In genomic region chr13:98097749-98098148, GRCh38 we compare ENCODE assay signal across 21 cellular contexts.
"Had no signal": no experiment of that assay in that cellular context is flagged by ENCODE, and none has a peak within 500 bp of the region (broad histone marks: within the 10 kb centered on the region; RNA-seq: fewer than 3 reads in every experiment).

No MANE protein-coding gene starts in this region.

- H3K36me3 ChIP-seq: esophagus muscularis mucosa, gastrocnemius medialis, lower lobe of right lung, right lobe of liver, stomach, suprapubic skin, tibial nerve had no signal

- H3K4me1 ChIP-seq: esophagus muscularis mucosa, gastrocnemius medialis, lower lobe of right lung, right lobe of liver, stomach, suprapubic skin, tibial nerve had no signal

- H3K4me3 ChIP-seq: coronary artery, esophagus muscularis mucosa, gastrocnemius medialis, lower lobe of right lung, right lobe of liver, skin epidermis, stomach, suprapubic skin, tibial nerve had no signal

- H3K4me1 Mint-ChIP-seq: activated B cell treated with CpG ODN at 0.5 μM for 24 hours; activated CD4-positive, alpha-beta T cell treated with anti-CD3 and anti-CD28 coated beads for 36 hours; activated naive CD8-positive, alpha-beta T cell treated with anti-CD3 and anti-CD28 coated beads, Interleukin-2, amount 10 ng/mL, durations not matched to agents 7 days and 5 days; natural killer cell; stimulated activated memory B cell treated with anti-CD40 and anti-IgM and Interleukin-4, amounts not matched to agents 10 μg/mL and 1 μg/mL and 100 μg/mL, for 72 hours had no signal

- H3K9me3 ChIP-seq: esophagus muscularis mucosa, gastrocnemius medialis, lower lobe of right lung, right lobe of liver, stomach, suprapubic skin, tibial nerve had no signal

- H3K27me3 ChIP-seq: esophagus muscularis mucosa, gastrocnemius medialis, right lobe of liver, stomach, suprapubic skin, tibial nerve had no signal

- DNase-seq: activated B cell treated with CpG ODN at 0.5 μM for 24 hours; activated CD4-positive, alpha-beta T cell treated with anti-CD3 and anti-CD28 coated beads for 36 hours; activated CD4-positive, alpha-beta T cell treated with anti-CD3 and anti-CD28 coated beads, Interleukin-2, amount 50 U/mL, for 4 hours; activated CD8-positive, alpha-beta memory T cell treated with anti-CD3 and anti-CD28 coated beads, Interleukin-2, amount 50 U/mL, for 48 hours; activated naive CD4-positive, alpha-beta T cell treated with Interleukin-2 at 50 U/mL for 16 hours; activated naive CD8-positive, alpha-beta T cell treated with anti-CD3 and anti-CD28 coated beads, Interleukin-2, amount 10 ng/mL, durations not matched to agents 7 days and 5 days; activated T-cell treated with anti-CD3 and anti-CD28 coated beads, Interleukin-2, amount 50 U/mL, for 4 hours; gastrocnemius medialis; hypothalamus; lower lobe of right lung; natural killer cell; right lobe of liver; stimulated activated CD4-positive, alpha-beta T cell treated with anti-CD3 and anti-CD28 coated beads, Interleukin-2, amount 100 ng/mL, for 24 hours; T-helper 9 cell had no signal

- H3K36me3 Mint-ChIP-seq: activated naive CD8-positive, alpha-beta T cell treated with anti-CD3 and anti-CD28 coated beads, Interleukin-2, amount 10 ng/mL, durations not matched to agents 7 days and 5 days; natural killer cell; stimulated activated memory B cell treated with anti-CD40 and anti-IgM and Interleukin-4, amounts not matched to agents 10 μg/mL and 1 μg/mL and 100 μg/mL, for 72 hours had no signal

- H3K27ac Mint-ChIP-seq: activated B cell treated with CpG ODN at 0.5 μM for 24 hours; activated CD4-positive, alpha-beta T cell treated with anti-CD3 and anti-CD28 coated beads for 36 hours; activated naive CD8-positive, alpha-beta T cell treated with anti-CD3 and anti-CD28 coated beads, Interleukin-2, amount 10 ng/mL, durations not matched to agents 7 days and 5 days; natural killer cell; stimulated activated memory B cell treated with anti-CD40 and anti-IgM and Interleukin-4, amounts not matched to agents 10 μg/mL and 1 μg/mL and 100 μg/mL, for 72 hours had no signal

- H3K27me3 Mint-ChIP-seq: activated B cell treated with CpG ODN at 0.5 μM for 24 hours had no signal

- H3K27ac ChIP-seq: coronary artery, esophagus muscularis mucosa, gastrocnemius medialis, lower lobe of right lung, right lobe of liver, stomach, suprapubic skin, tibial nerve had no signal

- ATAC-seq: activated CD4-positive, alpha-beta T cell treated with anti-CD3 and anti-CD28 coated beads for 36 hours; activated T-cell treated with anti-CD3 and anti-CD28 coated beads, Interleukin-2, amount 50 U/mL, for 4 hours; gastrocnemius medialis; lower lobe of right lung; natural killer cell; right lobe of liver; stimulated activated memory B cell treated with anti-CD40 and anti-IgM and Interleukin-4, amounts not matched to agents 10 μg/mL and 1 μg/mL and 100 μg/mL, for 72 hours had no signal

- H3K9me3 Mint-ChIP-seq: activated B cell treated with CpG ODN at 0.5 μM for 24 hours; activated naive CD8-positive, alpha-beta T cell treated with anti-CD3 and anti-CD28 coated beads, Interleukin-2, amount 10 ng/mL, durations not matched to agents 7 days and 5 days; activated T-cell treated with anti-CD3 and anti-CD28 coated beads, Interleukin-2, amount 50 U/mL, for 4 hours; natural killer cell had no signal

- H3K4me3 Mint-ChIP-seq: activated B cell treated with CpG ODN at 0.5 μM for 24 hours; activated CD4-positive, alpha-beta T cell treated with anti-CD3 and anti-CD28 coated beads for 36 hours; activated naive CD8-positive, alpha-beta T cell treated with anti-CD3 and anti-CD28 coated beads, Interleukin-2, amount 10 ng/mL, durations not matched to agents 7 days and 5 days; activated T-cell treated with anti-CD3 and anti-CD28 coated beads, Interleukin-2, amount 50 U/mL, for 4 hours; natural killer cell; stimulated activated memory B cell treated with anti-CD40 and anti-IgM and Interleukin-4, amounts not matched to agents 10 μg/mL and 1 μg/mL and 100 μg/mL, for 72 hours had no signal
